Comparison of ENCODE assay signal across 1 cellular context in the genomic region with DNA sequence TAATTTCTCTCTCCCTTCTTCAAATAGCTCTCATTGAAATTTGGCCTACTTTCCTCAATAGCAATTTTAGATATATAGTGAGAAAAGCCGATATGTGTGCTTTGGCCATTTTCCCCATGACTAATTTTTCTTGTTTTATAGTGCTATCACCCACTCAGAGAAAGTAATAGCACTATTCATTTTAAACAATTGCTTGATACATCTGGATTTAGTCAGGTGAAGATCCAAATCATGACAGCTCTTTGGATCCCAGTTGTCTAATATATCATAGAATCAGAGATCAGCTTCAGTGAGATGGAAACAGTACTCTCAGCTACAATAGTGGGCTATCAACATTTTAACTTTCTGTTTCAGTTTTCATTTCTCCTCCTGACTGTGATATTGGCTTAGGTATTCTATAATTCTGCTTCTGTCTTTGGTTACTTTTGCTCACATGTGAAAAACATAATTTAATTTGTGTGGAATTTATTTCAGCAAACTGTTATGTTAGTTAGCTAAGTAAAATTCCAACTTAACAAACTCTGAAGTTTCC.
TF ChIP-seq lines count a peak whose summit lies in the region.

No MANE protein-coding gene starts in this region.

TF ChIP-seq in GM23338, 12 proteins besides CTCF, POLR2A, EP300 and RAD21 (continued from another document):
- TF ChIP-seq, protein P1, sequence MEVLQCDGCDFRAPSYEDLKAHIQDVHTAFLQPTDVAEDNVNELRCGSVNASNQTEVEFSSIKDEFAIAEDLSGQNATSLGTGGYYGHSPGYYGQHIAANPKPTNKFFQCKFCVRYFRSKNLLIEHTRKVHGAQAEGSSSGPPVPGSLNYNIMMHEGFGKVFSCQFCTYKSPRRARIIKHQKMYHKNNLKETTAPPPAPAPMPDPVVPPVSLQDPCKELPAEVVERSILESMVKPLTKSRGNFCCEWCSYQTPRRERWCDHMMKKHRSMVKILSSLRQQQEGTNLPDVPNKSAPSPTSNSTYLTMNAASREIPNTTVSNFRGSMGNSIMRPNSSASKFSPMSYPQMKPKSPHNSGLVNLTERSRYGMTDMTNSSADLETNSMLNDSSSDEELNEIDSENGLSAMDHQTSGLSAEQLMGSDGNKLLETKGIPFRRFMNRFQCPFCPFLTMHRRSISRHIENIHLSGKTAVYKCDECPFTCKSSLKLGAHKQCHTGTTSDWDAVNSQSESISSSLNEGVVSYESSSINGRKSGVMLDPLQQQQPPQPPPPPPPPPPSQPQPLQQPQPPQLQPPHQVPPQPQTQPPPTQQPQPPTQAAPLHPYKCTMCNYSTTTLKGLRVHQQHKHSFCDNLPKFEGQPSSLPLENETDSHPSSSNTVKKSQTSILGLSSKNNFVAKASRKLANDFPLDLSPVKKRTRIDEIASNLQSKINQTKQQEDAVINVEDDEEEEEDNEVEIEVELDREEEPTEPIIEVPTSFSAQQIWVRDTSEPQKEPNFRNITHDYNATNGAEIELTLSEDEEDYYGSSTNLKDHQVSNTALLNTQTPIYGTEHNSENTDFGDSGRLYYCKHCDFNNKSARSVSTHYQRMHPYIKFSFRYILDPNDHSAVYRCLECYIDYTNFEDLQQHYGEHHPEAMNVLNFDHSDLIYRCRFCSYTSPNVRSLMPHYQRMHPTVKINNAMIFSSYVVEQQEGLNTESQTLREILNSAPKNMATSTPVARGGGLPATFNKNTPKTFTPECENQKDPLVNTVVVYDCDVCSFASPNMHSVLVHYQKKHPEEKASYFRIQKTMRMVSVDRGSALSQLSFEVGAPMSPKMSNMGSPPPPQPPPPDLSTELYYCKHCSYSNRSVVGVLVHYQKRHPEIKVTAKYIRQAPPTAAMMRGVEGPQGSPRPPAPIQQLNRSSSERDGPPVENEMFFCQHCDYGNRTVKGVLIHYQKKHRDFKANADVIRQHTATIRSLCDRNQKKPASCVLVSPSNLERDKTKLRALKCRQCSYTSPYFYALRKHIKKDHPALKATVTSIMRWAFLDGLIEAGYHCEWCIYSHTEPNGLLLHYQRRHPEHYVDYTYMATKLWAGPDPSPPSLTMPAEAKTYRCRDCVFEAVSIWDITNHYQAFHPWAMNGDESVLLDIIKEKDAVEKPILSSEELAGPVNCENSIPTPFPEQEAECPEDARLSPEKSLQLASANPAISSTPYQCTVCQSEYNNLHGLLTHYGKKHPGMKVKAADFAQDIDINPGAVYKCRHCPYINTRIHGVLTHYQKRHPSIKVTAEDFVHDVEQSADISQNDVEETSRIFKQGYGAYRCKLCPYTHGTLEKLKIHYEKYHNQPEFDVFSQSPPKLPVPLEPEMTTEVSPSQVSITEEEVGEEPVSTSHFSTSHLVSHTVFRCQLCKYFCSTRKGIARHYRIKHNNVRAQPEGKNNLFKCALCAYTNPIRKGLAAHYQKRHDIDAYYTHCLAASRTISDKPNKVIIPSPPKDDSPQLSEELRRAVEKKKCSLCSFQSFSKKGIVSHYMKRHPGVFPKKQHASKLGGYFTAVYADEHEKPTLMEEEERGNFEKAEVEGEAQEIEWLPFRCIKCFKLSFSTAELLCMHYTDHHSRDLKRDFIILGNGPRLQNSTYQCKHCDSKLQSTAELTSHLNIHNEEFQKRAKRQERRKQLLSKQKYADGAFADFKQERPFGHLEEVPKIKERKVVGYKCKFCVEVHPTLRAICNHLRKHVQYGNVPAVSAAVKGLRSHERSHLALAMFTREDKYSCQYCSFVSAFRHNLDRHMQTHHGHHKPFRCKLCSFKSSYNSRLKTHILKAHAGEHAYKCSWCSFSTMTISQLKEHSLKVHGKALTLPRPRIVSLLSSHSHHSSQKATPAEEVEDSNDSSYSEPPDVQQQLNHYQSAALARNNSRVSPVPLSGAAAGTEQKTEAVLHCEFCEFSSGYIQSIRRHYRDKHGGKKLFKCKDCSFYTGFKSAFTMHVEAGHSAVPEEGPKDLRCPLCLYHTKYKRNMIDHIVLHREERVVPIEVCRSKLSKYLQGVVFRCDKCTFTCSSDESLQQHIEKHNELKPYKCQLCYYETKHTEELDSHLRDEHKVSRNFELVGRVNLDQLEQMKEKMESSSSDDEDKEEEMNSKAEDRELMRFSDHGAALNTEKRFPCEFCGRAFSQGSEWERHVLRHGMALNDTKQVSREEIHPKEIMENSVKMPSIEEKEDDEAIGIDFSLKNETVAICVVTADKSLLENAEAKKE (CRISPR knock-in tag; IDR thresholded peaks at IDR 0.05): no peak
